Comparison of ENCODE assay signal across 14 cellular contexts in genomic region chr11:31974737-31975136, GRCh38.
DNase-seq lines count a peak whose midpoint lies in the region; ATAC-seq, FAIRE-seq and TF ChIP-seq lines count a peak whose summit lies in the region.
"Had no signal": no experiment of that assay in that cellular context is flagged by ENCODE, and none has a peak within 500 bp of the region (broad histone marks: within the 10 kb centered on the region; RNA-seq: fewer than 3 reads in every experiment).

No MANE protein-coding gene starts in this region.

- no peak overlapping the region for H4K8ac ChIP-seq in IMR-90 (ENCODE audit: low read depth in 2 of 2, low read length in 2 of 2)

- no peak overlapping the region for H2BK5ac ChIP-seq in IMR-90 (ENCODE audit: low read depth, low read length, poor library complexity, severe bottlenecking)

- TF ChIP-seq POLR2A in IMR-90 (IDR thresholded peaks at IDR 0.05; ENCODE audit: low read depth, low read length) (no peak), suprapubic skin (IDR thresholded peaks at IDR 0.05) (no peak)

- H3K14ac ChIP-seq in IMR-90 (replicated peaks; ENCODE audit: low read depth, low read length): no peak overlapping the region

- no peak overlapping the region for H2BK120ac ChIP-seq in IMR-90 (ENCODE audit: low read depth, low read length)

- H3K79me1 ChIP-seq in IMR-90 (ENCODE audit: low read depth in 1 of 2, low read length in 2 of 2): no peaks in the 10 kb centered on the region

- dilution Hi-C loops in IMR-90 (cut with HindIII; ENCODE audit: low sequenced_read_pairs, unreplicated experiment) (no loop called here), keratinocyte (cut with MboI; ENCODE audit: extremely low pct_ligation_motif_present, low sequenced_read_pairs) (no loop called here)

- no TSS peak for BruUV-seq in IMR-90 (replicated peaks; lab: Mats Ljungman, UMichigan)

- no peak for TF ChIP-seq EP300 in suprapubic skin (IDR thresholded peaks at IDR 0.05)

- H3K9me1 ChIP-seq in IMR-90 (ENCODE audit: insufficient read depth, low read length) (no peaks in the 10 kb centered on the region), keratinocyte (ENCODE audit: control insufficient read depth, extremely low read depth, insufficient read depth, low read length) (no peaks in the 10 kb centered on the region)

- no peaks in the 10 kb centered on the region for H4K20me1 ChIP-seq in IMR-90 (ENCODE audit: insufficient read depth, low read length)
- no peaks in the 10 kb centered on the region for H4K20me1 ChIP-seq in keratinocyte (ENCODE audit: control insufficient read depth, extremely low read depth, insufficient read depth, low read length)

- H3K27ac ChIP-seq in IMR-90 (ENCODE audit: insufficient read depth, low read length) (no peak overlapping the region), keratinocyte (ENCODE audit: control insufficient read depth, insufficient read depth, low read length) (no peak overlapping the region), lower lobe of right lung (no peak overlapping the region), suprapubic skin (no peak overlapping the region)
- H3K27ac ChIP-seq: gastroesophageal sphincter had no signal

- FAIRE-seq in keratinocyte (lab: Jason Lieb, UNC): peak; percentile 90
- FAIRE-seq: kidney had no signal

- no peak overlapping the region for H3K4me3 ChIP-seq in IMR-90 (ENCODE audit: insufficient read depth, low read depth, low read length)
- no peak overlapping the region for H3K4me3 ChIP-seq in astrocyte of the cerebellum (ENCODE audit: low read depth, low read length)
- H3K4me3 ChIP-seq in keratinocyte (ENCODE audit: control insufficient read depth in 2 of 3, extremely low read depth in 1 of 3, insufficient read depth in 2 of 3, low read depth in 1 of 3, low read length in 3 of 3): no peak overlapping the region
- H3K4me3 ChIP-seq in lower lobe of right lung: no peak overlapping the region
- no peak overlapping the region for H3K4me3 ChIP-seq in suprapubic skin
- H3K4me3 ChIP-seq: gastroesophageal sphincter had no signal

- H2AK9ac ChIP-seq in IMR-90 (replicated peaks; ENCODE audit: low read depth, low read length, poor library complexity): no peak overlapping the region

- H3K4me1 ChIP-seq in IMR-90 (ENCODE audit: control insufficient read depth, insufficient read depth, low read length) (no peaks in the 10 kb centered on the region; the same call in 1 of the 2 replicates), keratinocyte (ENCODE audit: control insufficient read depth, extremely low read depth, insufficient read depth, low read length) (peaks cover 18% of the 10 kb centered on the region), lower lobe of right lung (no peaks in the 10 kb centered on the region), suprapubic skin (no peaks in the 10 kb centered on the region)
- H3K4me1 ChIP-seq: gastroesophageal sphincter had no signal

- no peak overlapping the region for H2BK15ac ChIP-seq in IMR-90 (ENCODE audit: low read depth, low read length)

- no peak overlapping the region for H3K56ac ChIP-seq in IMR-90 (ENCODE audit: extremely low read depth, insufficient read depth, low read length)

- H2AFZ ChIP-seq in IMR-90 (replicated peaks; ENCODE audit: low read length, poor library complexity) (no peak overlapping the region), keratinocyte (ENCODE audit: control insufficient read depth, low read length) (no peak overlapping the region)

- WGBS in IMR-90 (ENCODE audit: extremely low coverage in 2 of 2, insufficient read length in 1 of 2), 2 experiments: no CpG with 5 or more reads among the region's 3 CpGs
- 47% methylated on average over 3 of the region's 3 CpGs for WGBS in suprapubic skin

- no peak overlapping the region for H3K4ac ChIP-seq in IMR-90 (ENCODE audit: low read depth, low read length)

- H3K36me3 ChIP-seq in IMR-90 (ENCODE audit: control insufficient read depth, insufficient read depth, low read length) (no peaks in the 10 kb centered on the region), keratinocyte (ENCODE audit: control insufficient read depth in 2 of 2, extremely low read depth in 1 of 2, insufficient read depth in 2 of 2, low read length in 2 of 2) (no peaks in the 10 kb centered on the region), lower lobe of right lung (no peaks in the 10 kb centered on the region), suprapubic skin (no peaks in the 10 kb centered on the region)
- H3K36me3 ChIP-seq: gastroesophageal sphincter had no signal

- no peak overlapping the region for H3K18ac ChIP-seq in IMR-90 (ENCODE audit: low read depth, low read length)

- in situ Hi-C loops in IMR-90 (cut with MboI; ENCODE audit: low sequenced_read_pairs) (no loop called here), astrocyte of the cerebellum (cut with HindIII; ENCODE audit: low sequenced_read_pairs) (no loop called here)

- peak; percentile 27; the same call in 1 of the 2 replicates for ATAC-seq in IMR-90 (ENCODE audit: low read depth)
- no peak for ATAC-seq in lower lobe of right lung
- ATAC-seq: gastroesophageal sphincter had no signal

- intact Hi-C loops in IMR-90 (cut with micrococcal nuclease): no loop called here
- intact Hi-C loops in lower lobe of right lung (cut with DNase I): no loop called here
- intact Hi-C loops in head of caudate nucleus (cut with DNase I): no loop called here

- TF ChIP-seq RAD21 in IMR-90 (IDR thresholded peaks at IDR 0.05; ENCODE audit: low read length): no peak

- H3K4me2 ChIP-seq in IMR-90 (ENCODE audit: low read depth, low read length) (no peak overlapping the region), keratinocyte (ENCODE audit: control insufficient read depth, extremely low read depth, insufficient read depth, low read depth, low read length) (peak overlapping the region; percentile 51)

- H2AK5ac ChIP-seq in IMR-90 (ENCODE audit: low read depth, low read length): no peak overlapping the region

- POLR2A ChIA-PET in IMR-90 (lab: Charles Lee; ENCODE audit: unreplicated experiment): interaction anchor here (0.6 to 0.7 kb wide), 2 partner anchors 212 to 605 kb away, joined by 4 to 10 read pairs; partner anchors contain the start of gene DCDC1

- no peak overlapping the region for H2BK20ac ChIP-seq in IMR-90 (ENCODE audit: low read depth, low read length)

- H4K91ac ChIP-seq in IMR-90 (ENCODE audit: insufficient read depth, low read depth, low read length): no peak overlapping the region

- H3K9me3 ChIP-seq in IMR-90 (ENCODE audit: control insufficient read depth, insufficient read depth, low read length) (no peaks in the 10 kb centered on the region), keratinocyte (ENCODE audit: control insufficient read depth, low read depth, low read length) (no peaks in the 10 kb centered on the region), lower lobe of right lung (no peaks in the 10 kb centered on the region), suprapubic skin (no peaks in the 10 kb centered on the region)
- H3K9me3 ChIP-seq: gastroesophageal sphincter had no signal

- DNase-seq in AG20443 (ENCODE audit: low spot score) (peak; percentile 71), IMR-90 (peak; percentile 81), astrocyte of the cerebellum (ENCODE audit: low read depth) (peak; percentile 33), keratinocyte (ENCODE audit: low read depth, low spot score) (peak; percentile 85), NCI-H82 treated with DMSO at 0.1 percent for 48 hours (lab: John Stamatoyannopoulos, UW; ENCODE audit: unreplicated experiment) (no peak), lower lobe of right lung (no peak), head of caudate nucleus (no peak), suprapubic skin (ENCODE audit: low spot score in 2 of 2) (no peak)
- DNase-seq: activated CD4-positive, alpha-beta T cell treated with anti-CD3 and anti-CD28 coated beads for 1 hour; activated naive CD8-positive, alpha-beta T cell treated with anti-CD3 and anti-CD28 coated beads for 36 hours; dermis blood vessel endothelial cell; kidney; NCI-H2081 treated with DMSO at 0.1 percent for 48 hours had no signal

- no peak overlapping the region for H4K5ac ChIP-seq in IMR-90 (ENCODE audit: low read depth, low read length)

- no peak for TF ChIP-seq CTCF in IMR-90 (conservative IDR thresholded peaks at IDR 0.05; ENCODE audit: low read depth, low read length)
- TF ChIP-seq CTCF in astrocyte of the cerebellum (IDR thresholded peaks at IDR 0.05; ENCODE audit: low read depth, low read length, missing control alignments): no peak
- no peak for TF ChIP-seq CTCF in keratinocyte (optimal IDR thresholded peaks at IDR 0.05 in 1 of 3, IDR thresholded peaks at IDR 0.05 in 1 of 3, conservative IDR thresholded peaks at IDR 0.05 in 1 of 3; ENCODE audit: extremely low read depth in 1 of 3, insufficient read depth in 2 of 3, low read length in 3 of 3)
- TF ChIP-seq CTCF in lower lobe of right lung (IDR thresholded peaks at IDR 0.05): no peak
- no peak for TF ChIP-seq CTCF in suprapubic skin (IDR thresholded peaks at IDR 0.05)

- H3K79me2 ChIP-seq in keratinocyte (ENCODE audit: control insufficient read depth, insufficient read depth, low read length): no peaks in the 10 kb centered on the region

- CTCF ChIA-PET in IMR-90 (lab: Yijun Ruan, JAX): interaction anchor here (0.6 to 1.7 kb wide), 3 partner anchors 16 to 738 kb away, joined by 3 to 5 read pairs (median 5); no protein-coding TSS in a partner anchor

- H3K9ac ChIP-seq in IMR-90 (ENCODE audit: low read depth, low read length) (no peak overlapping the region), keratinocyte (ENCODE audit: control insufficient read depth, extremely low read depth, insufficient read depth, low read length) (no peak overlapping the region)

- H3K23ac ChIP-seq in IMR-90 (ENCODE audit: low read depth, low read length): no peak overlapping the region

- peaks cover 27% of the 10 kb centered on the region for H3K27me3 ChIP-seq in IMR-90 (ENCODE audit: control insufficient read depth, insufficient read depth, low read length)
- H3K27me3 ChIP-seq in keratinocyte (ENCODE audit: control insufficient read depth, extremely low read depth, insufficient read depth, low read length): no peaks in the 10 kb centered on the region
- H3K27me3 ChIP-seq in lower lobe of right lung (ENCODE audit: low read depth): peaks cover 5% of the 10 kb centered on the region
- H3K27me3 ChIP-seq in suprapubic skin: peaks cover 15% of the 10 kb centered on the region

TF ChIP-seq in IMR-90, 13 proteins besides CTCF, POLR2A, EP300 and RAD21:
- TF ChIP-seq RCOR1 (IDR thresholded peaks at IDR 0.05; ENCODE audit: insufficient replicate concordance, low read length) (no peak), MXI1 (IDR thresholded peaks at IDR 0.05; ENCODE audit: borderline replicate concordance, low read depth, low read length) (no peak), NFE2L2 (IDR thresholded peaks at IDR 0.05; ENCODE audit: low read depth, low read length) (peak; percentile 26; the same call in 1 of the 2 replicates), MAFK (IDR thresholded peaks at IDR 0.05; ENCODE audit: low read depth, low read length) (peak; percentile 39; the same call in 1 of the 2 replicates), FOS (IDR thresholded peaks at IDR 0.05; ENCODE audit: low read depth, low read length) (0 out of 2 replicates have a peak, but pooled peaks have one; percentile 19)

Comparison
In these comparisons a context has a peak if more than half of its experiments do, and no peak if none do; other contexts are left out.
1. DNase-seq: peak in AG20443 (single experiment), IMR-90 (single experiment), astrocyte of the cerebellum (single experiment) and keratinocyte (single experiment); none in NCI-H82 treated with DMSO at 0.1 percent for 48 hours (single experiment), lower lobe of right lung (single experiment), head of caudate nucleus (0 of 42) and suprapubic skin (0 of 2).